1 cellular context compared by ENCODE assay signal in genomic region chr22:36286096-36286957, GRCh38.
TF ChIP-seq lines count a peak whose summit lies in the region.

No MANE protein-coding gene starts in this region.

TF ChIP-seq in HEK293, 187 proteins besides CTCF, POLR2A, EP300 and RAD21 (continued from another document):
- TF ChIP-seq ZNF214 (tag by site-specific recombination; IDR thresholded peaks at IDR 0.05; ENCODE audit: borderline replicate concordance) (no peak), KLF8 (tag by site-specific recombination; IDR thresholded peaks at IDR 0.05) (peak; percentile 80), KLF17 (tag by site-specific recombination; IDR thresholded peaks at IDR 0.05) (peak; percentile 34; the same call in 1 of the 2 replicates), ZNF394 (tag by site-specific recombination; IDR thresholded peaks at IDR 0.05; ENCODE audit: borderline replicate concordance) (0 out of 2 replicates have a peak, but pooled peaks have one; percentile 47), GLIS1 (tag by site-specific recombination; IDR thresholded peaks at IDR 0.05) (peak; percentile 43; the same call in 1 of the 2 replicates), ZNF211 (tag by site-specific recombination; IDR thresholded peaks at IDR 0.05; ENCODE audit: low read depth) (no peak), IKZF3 (tag by site-specific recombination; IDR thresholded peaks at IDR 0.05) (peak; percentile 83), ZNF549 (tag by site-specific recombination; IDR thresholded peaks at IDR 0.05) (no peak)
